Comparison of ENCODE assay signal across 15 cellular contexts in genomic region chr9:135896626-135897025, GRCh38. TPM values are rescaled to one million over a fixed set of nuclear protein-coding genes. Genes with fewer than 3 reads are reported as not detected.
A peak's percentile ranks its signal among the peaks of the same experiment; 100 is the strongest.
DNase-seq lines count a peak whose midpoint lies in the region; ATAC-seq, FAIRE-seq and TF ChIP-seq lines count a peak whose summit lies in the region.
"Had no signal": no experiment of that assay in that cellular context is flagged by ENCODE, and none has a peak within 500 bp of the region (broad histone marks: within the 10 kb centered on the region; RNA-seq: fewer than 3 reads in every experiment).

No MANE protein-coding gene starts in this region.

- no peak for DNase-seq in natural killer cell
- DNase-seq in natural killer cell treated with Interleukin-12 subunit alpha and Interleukin-12 subunit beta and Interleukin-15 and Interleukin-18, amount 100 ng/mL, for 72 hours (ENCODE audit: low spot score): no peak
- no peak for DNase-seq in K562 (ENCODE audit: extremely low read depth in 1 of 4, low spot score in 3 of 4)
- DNase-seq in trophoblast cell: no peak
- no peak for DNase-seq in MM.1S
- DNase-seq: Caco-2; CD4-positive, alpha-beta T cell; GOT3; H9 had no signal

- no peak overlapping the region for H3K4me2 ChIP-seq in K562 (ENCODE audit: insufficient read depth, low read length)
- H3K4me2 ChIP-seq in trophoblast cell (ENCODE audit: low read length): no peak overlapping the region
- no peak overlapping the region for H3K4me2 ChIP-seq in MM.1S (ENCODE audit: low read depth, low read length)

- BruUV-seq in K562 (replicated peaks; lab: Mats Ljungman, UMichigan): no TSS peak

- peaks cover 1% of the 10 kb centered on the region; the same call in 1 of the 2 replicates for H4K20me1 ChIP-seq in K562 (replicated peaks; ENCODE audit: control insufficient read depth, insufficient read depth, low read length)
- 0 out of 2 replicates have a peak, but pooled peaks cover 4% of the 10 kb centered on the region for H4K20me1 ChIP-seq in MM.1S (ENCODE audit: insufficient read depth, low read length)

- H3K79me1 ChIP-seq in trophoblast cell (ENCODE audit: low read length): no peaks in the 10 kb centered on the region

- H3K4me3 ChIP-seq in K562 (no peak overlapping the region), trophoblast cell (ENCODE audit: low read depth, low read length) (no peak overlapping the region), MM.1S (ENCODE audit: low read length) (no peak overlapping the region)

- no peak overlapping the region for H2AFZ ChIP-seq in K562 (ENCODE audit: low read depth, low read length)
- no peak overlapping the region for H2AFZ ChIP-seq in trophoblast cell (ENCODE audit: insufficient read depth, low read length, poor library complexity)
- H2AFZ ChIP-seq in MM.1S (ENCODE audit: low read length): no peak overlapping the region

- peak overlapping the region; percentile 28 to 50 for H3K27ac Mint-ChIP-seq in natural killer cell
- H3K27ac Mint-ChIP-seq in natural killer cell treated with Interleukin-12 subunit alpha and Interleukin-12 subunit beta and Interleukin-15 and Interleukin-18, amount 100 ng/mL, for 72 hours: no peak overlapping the region
- H3K27ac Mint-ChIP-seq: B cell; CD4-positive, alpha-beta T cell; H9 had no signal

- no peaks in the 10 kb centered on the region for H3K27me3 ChIP-seq in K562 (ENCODE audit: control insufficient read depth in 2 of 2, insufficient read depth in 2 of 2, low read length in 2 of 2)
- H3K27me3 ChIP-seq in trophoblast cell (ENCODE audit: insufficient read depth, low read length): no peaks in the 10 kb centered on the region
- no peaks in the 10 kb centered on the region for H3K27me3 ChIP-seq in MM.1S (replicated peaks; ENCODE audit: insufficient read depth, low read length)

- H3K18ac ChIP-seq in trophoblast cell (ENCODE audit: low read length): no peak overlapping the region

- no peak overlapping the region for H3K23ac ChIP-seq in trophoblast cell (ENCODE audit: low read length)

- no peaks in the 10 kb centered on the region for H3F3A ChIP-seq in MM.1S (ENCODE audit: insufficient read depth, low read length)

- no peak for TF ChIP-seq POLR2A in K562 (conservative IDR thresholded peaks at IDR 0.05)

- TF ChIP-seq CTCF in natural killer cell (IDR thresholded peaks at IDR 0.05) (no peak), K562 (IDR thresholded peaks at IDR 0.05 in 2 of 3, conservative IDR thresholded peaks at IDR 0.05 in 1 of 3; ENCODE audit: insufficient read depth in 2 of 3, low read depth in 1 of 3, low read length in 3 of 3) (no peak), MM.1S (IDR thresholded peaks at IDR 0.05; ENCODE audit: low read length) (no peak)

- H4K91ac ChIP-seq in trophoblast cell (ENCODE audit: low read depth, low read length): no peak overlapping the region

- POLR2A ChIA-PET in K562 (lab: Yijun Ruan, JAX): interaction anchor here (0.9 to 1.7 kb wide), 3 partner anchors 13 to 29 kb away, joined by 3 to 4 read pairs (median 4); no protein-coding TSS in a partner anchor

- no peak overlapping the region for H2BK12ac ChIP-seq in trophoblast cell (ENCODE audit: low read length)

- H3K9me3 Mint-ChIP-seq in natural killer cell: no peaks in the 10 kb centered on the region
- H3K9me3 Mint-ChIP-seq in natural killer cell treated with Interleukin-12 subunit alpha and Interleukin-12 subunit beta and Interleukin-15 and Interleukin-18, amount 100 ng/mL, for 72 hours: no peaks in the 10 kb centered on the region

- in situ Hi-C loops in K562 (cut with MboI): no loop called here

- H3K79me2 ChIP-seq in K562 (ENCODE audit: control insufficient read depth, insufficient read depth, low read length) (peaks cover 94% of the 10 kb centered on the region), trophoblast cell (ENCODE audit: control insufficient read depth, insufficient read depth, low read length, poor library complexity) (peaks cover 4% of the 10 kb centered on the region), MM.1S (ENCODE audit: low read length) (peaks cover 81% of the 10 kb centered on the region)

- no peak overlapping the region for H2BK120ac ChIP-seq in trophoblast cell (ENCODE audit: insufficient read depth, low read length, poor library complexity)

- peaks cover 50 to 71% of the 10 kb centered on the region in 2 donors for H3K4me1 Mint-ChIP-seq in natural killer cell
- peaks cover 33 to 39% of the 10 kb centered on the region in 2 donors for H3K4me1 Mint-ChIP-seq in natural killer cell treated with Interleukin-12 subunit alpha and Interleukin-12 subunit beta and Interleukin-15 and Interleukin-18, amount 100 ng/mL, for 72 hours (ENCODE audit: low read depth in 2 of 2)

- no peaks in the 10 kb centered on the region for H3K9me2 ChIP-seq in MM.1S (replicated peaks; ENCODE audit: insufficient read depth, low read length)

- H4K8ac ChIP-seq in trophoblast cell (ENCODE audit: low read depth, low read length): no peak overlapping the region

- peak overlapping the region; percentile 76 for H3K4ac ChIP-seq in trophoblast cell (ENCODE audit: low read depth, low read length)

- no peak for TF ChIP-seq RAD21 in K562 (CRISPR knock-in tag; conservative IDR thresholded peaks at IDR 0.05 in 1 of 2, IDR thresholded peaks at IDR 0.05 in 1 of 2)

- 0 out of 2 replicates have a peak, but pooled peaks cover 2% of the 10 kb centered on the region for H3K9me3 ChIP-seq in K562 (replicated peaks; ENCODE audit: control insufficient read depth, insufficient read depth, low read depth, low read length)
- H3K9me3 ChIP-seq in trophoblast cell (ENCODE audit: insufficient read depth, low read depth, low read length): peaks cover 3% of the 10 kb centered on the region
- H3K9me3 ChIP-seq in MM.1S (replicated peaks; ENCODE audit: insufficient read depth, low read length): no peaks in the 10 kb centered on the region
- H3K9me3 ChIP-seq: Caco-2 had no signal

- H3K4me1 ChIP-seq in K562 (replicated peaks in 1 of 2; ENCODE audit: control insufficient read depth in 2 of 2, insufficient read depth in 2 of 2, low read length in 2 of 2): peaks cover 12 to 17% of the 10 kb centered on the region in 2 experiments; a peak in 4 of 5 replicates
- H3K4me1 ChIP-seq in trophoblast cell (ENCODE audit: control insufficient read depth in 1 of 2, insufficient read depth in 2 of 2, low read length in 2 of 2): peaks cover 0 to 6% of the 10 kb centered on the region in 2 experiments
- H3K4me1 ChIP-seq in MM.1S (ENCODE audit: low read length): no peaks in the 10 kb centered on the region
- H3K4me1 ChIP-seq: Caco-2 had no signal

- no peak for FAIRE-seq in K562 (lab: Jason Lieb, UNC)
- FAIRE-seq: D721Med, G401.6, GM12891 had no signal

- H3K9ac ChIP-seq in K562 (ENCODE audit: insufficient read depth in 1 of 2, low read depth in 2 of 2, low read length in 2 of 2) (no peak overlapping the region), trophoblast cell (ENCODE audit: low read length) (no peak overlapping the region), MM.1S (ENCODE audit: low read length) (no peak overlapping the region)

- no peak overlapping the region for H2BK5ac ChIP-seq in trophoblast cell (ENCODE audit: low read depth, low read length, poor library complexity)

- H3K36me3 Mint-ChIP-seq in natural killer cell: no peaks in the 10 kb centered on the region
- no peaks in the 10 kb centered on the region for H3K36me3 Mint-ChIP-seq in natural killer cell treated with Interleukin-12 subunit alpha and Interleukin-12 subunit beta and Interleukin-15 and Interleukin-18, amount 100 ng/mL, for 72 hours

- TF ChIP-seq EP300 in K562 (IDR thresholded peaks at IDR 0.05; ENCODE audit: low read length): no peak

- no peaks in the 10 kb centered on the region for H3K9me1 ChIP-seq in K562 (ENCODE audit: control insufficient read depth, insufficient read depth, low read length)

- H3K4me3 Mint-ChIP-seq in natural killer cell: no peak overlapping the region
- no peak overlapping the region for H3K4me3 Mint-ChIP-seq in natural killer cell treated with Interleukin-12 subunit alpha and Interleukin-12 subunit beta and Interleukin-15 and Interleukin-18, amount 100 ng/mL, for 72 hours
- H3K4me3 Mint-ChIP-seq: B cell; CD4-positive, alpha-beta T cell; H9 had no signal

- H3K27ac ChIP-seq in K562 (ENCODE audit: extremely low read depth, low read depth, low read length) (no peak overlapping the region), trophoblast cell (ENCODE audit: low read depth, low read length) (no peak overlapping the region), MM.1S (ENCODE audit: low read length) (no peak overlapping the region)
- H3K27ac ChIP-seq: C4-2B had no signal

- WGBS in K562 (ENCODE audit: insufficient coverage, low coverage, missing lambda C conversion rate): 61% methylated on average over 2 of the region's 2 CpGs
- WGBS in trophoblast cell (ENCODE audit: extremely low coverage, insufficient coverage, insufficient read length): no CpG with 5 or more reads among the region's 2 CpGs

- peaks cover 6% of the 10 kb centered on the region; the same call in 2 of the 3 replicates for H3K36me3 ChIP-seq in K562 (ENCODE audit: control insufficient read depth, insufficient read depth, low read length)
- H3K36me3 ChIP-seq in trophoblast cell (ENCODE audit: control insufficient read depth in 1 of 2, insufficient read depth in 2 of 2, low read length in 2 of 2): peaks cover 0 to 3% of the 10 kb centered on the region in 2 experiments
- no peaks in the 10 kb centered on the region for H3K36me3 ChIP-seq in MM.1S (replicated peaks; ENCODE audit: insufficient read depth, low read length)

- ATAC-seq in natural killer cell (peak in 1 of 3 donors; percentile 61), K562 (peak; percentile 35; the same call in 1 of the 3 replicates), HG02973 (IDR thresholded peaks at IDR 0.05; ENCODE audit: unreplicated experiment) (no peak)
- ATAC-seq in natural killer cell treated with Interleukin-12 subunit alpha and Interleukin-12 subunit beta and Interleukin-15 and Interleukin-18, amount 100 ng/mL, for 72 hours: no peak

- intact Hi-C loops in natural killer cell (cut with micrococcal nuclease): no loop called here
- intact Hi-C loops in K562 (cut with micrococcal nuclease): no loop called here

- no peak overlapping the region for H4K12ac ChIP-seq in trophoblast cell (ENCODE audit: low read depth, low read length)

- H2AK5ac ChIP-seq in trophoblast cell (ENCODE audit: low read length): no peak overlapping the region

- no peak overlapping the region for H3K14ac ChIP-seq in trophoblast cell (ENCODE audit: low read length)

- no peaks in the 10 kb centered on the region for H3K27me3 Mint-ChIP-seq in natural killer cell (ENCODE audit: low read depth in 2 of 2)
- H3K27me3 Mint-ChIP-seq in natural killer cell treated with Interleukin-12 subunit alpha and Interleukin-12 subunit beta and Interleukin-15 and Interleukin-18, amount 100 ng/mL, for 72 hours: no peaks in the 10 kb centered on the region
- H3K27me3 Mint-ChIP-seq: B cell; CD4-positive, alpha-beta T cell had no signal

- CTCF ChIA-PET in K562 (lab: Yijun Ruan, JAX; ENCODE audit: low intra/inter-chr PET ratio): interaction anchor here (0.6 kb wide), 1 partner anchor 304 kb away, joined by 3 read pairs; no protein-coding TSS in a partner anchor

RNA-seq across cellular contexts. Expression of gene CAMSAP1, which starts 10.7 kb away (rescaled TPM):
- total RNA-seq in natural killer cell (10 to 100 TPM; 25.9 to 33.5 (median 28.1) TPM), K562 (2014; rRNA removed) (18.1 and 23.4 TPM in 2 replicates), K562 (2014; rRNA removed; fragmentation: Illumina TruSeq; extraction: Trizol) (14.3 TPM in 2 replicates), K562 (2015; rRNA removed; fragmentation: Illumina TruSeq; extraction: Trizol) (13.9 and 15.7 TPM in 2 replicates), K562 (2021) (28.8 and 32.8 TPM in 2 replicates)
- 10 to 100 TPM; 23.4 to 25.5 TPM for total RNA-seq in natural killer cell treated with Interleukin-12 subunit alpha and Interleukin-12 subunit beta and Interleukin-15 and Interleukin-18, amount 100 ng/mL, for 72 hours
- 40.9 and 68.9 TPM in 2 replicates for total RNA-seq in K562 (2011; cell fraction: chromatin; rRNA removed; ENCODE audit: low replicate concordance)
- total RNA-seq in K562 (2011; cell fraction: nucleolus; rRNA removed): 21.5 and 22.4 TPM in 2 replicates
- 36.1 and 42.5 TPM in 2 replicates for total RNA-seq in K562 (2011; cell fraction: nucleoplasm; rRNA removed)
- polyA plus RNA-seq in K562 (2011; rRNA removed) (6.3 and 6.9 TPM in 2 replicates), K562 (2014; fragmentation: Illumina TruSeq; extraction: Trizol) (14.9 and 19.7 TPM in 2 replicates), K562 (2014; fragmentation: Nextera tagmentation; extraction: Ambion mirVana) (1 to 10 TPM; 1.5 to 1.6 TPM), K562 (2014; rRNA removed) (10.0 and 11.3 TPM in 2 replicates)
- 6.3 and 8.3 TPM in 2 replicates for polyA plus RNA-seq in K562 (2011; cell fraction: cytosol; rRNA removed)
- polyA plus RNA-seq in K562 (2011; cell fraction: nucleus; rRNA removed): 15.6 and 19.6 TPM in 2 replicates
- polyA plus RNA-seq in K562 (2012): 10.6 and 11.9 TPM in 2 replicates
- polyA minus RNA-seq in K562 (2011; rRNA and poly(A)+ RNA removed): 14.1 and 20.0 TPM in 2 replicates
- polyA minus RNA-seq in K562 (2011; cell fraction: cytosol; rRNA and poly(A)+ RNA removed): 42.2 and 76.3 TPM in 2 replicates
- 11.4 and 23.5 TPM in 2 replicates for polyA minus RNA-seq in K562 (2011; cell fraction: nucleus; rRNA and poly(A)+ RNA removed)
- 19.7 and 20.9 TPM in 2 replicates for polyA plus RNA-seq in trophoblast cell (2013)

Comparison
In these comparisons a context has a peak if more than half of its experiments do, and no peak if none do; other contexts are left out.
1. H3K27ac Mint-ChIP-seq: peak in natural killer cell (2 of 2); none in natural killer cell treated with Interleukin-12 subunit alpha and Interleukin-12 subunit beta and Interleukin-15 and Interleukin-18, amount 100 ng/mL, for 72 hours (0 of 2).